In the genomic region with DNA sequence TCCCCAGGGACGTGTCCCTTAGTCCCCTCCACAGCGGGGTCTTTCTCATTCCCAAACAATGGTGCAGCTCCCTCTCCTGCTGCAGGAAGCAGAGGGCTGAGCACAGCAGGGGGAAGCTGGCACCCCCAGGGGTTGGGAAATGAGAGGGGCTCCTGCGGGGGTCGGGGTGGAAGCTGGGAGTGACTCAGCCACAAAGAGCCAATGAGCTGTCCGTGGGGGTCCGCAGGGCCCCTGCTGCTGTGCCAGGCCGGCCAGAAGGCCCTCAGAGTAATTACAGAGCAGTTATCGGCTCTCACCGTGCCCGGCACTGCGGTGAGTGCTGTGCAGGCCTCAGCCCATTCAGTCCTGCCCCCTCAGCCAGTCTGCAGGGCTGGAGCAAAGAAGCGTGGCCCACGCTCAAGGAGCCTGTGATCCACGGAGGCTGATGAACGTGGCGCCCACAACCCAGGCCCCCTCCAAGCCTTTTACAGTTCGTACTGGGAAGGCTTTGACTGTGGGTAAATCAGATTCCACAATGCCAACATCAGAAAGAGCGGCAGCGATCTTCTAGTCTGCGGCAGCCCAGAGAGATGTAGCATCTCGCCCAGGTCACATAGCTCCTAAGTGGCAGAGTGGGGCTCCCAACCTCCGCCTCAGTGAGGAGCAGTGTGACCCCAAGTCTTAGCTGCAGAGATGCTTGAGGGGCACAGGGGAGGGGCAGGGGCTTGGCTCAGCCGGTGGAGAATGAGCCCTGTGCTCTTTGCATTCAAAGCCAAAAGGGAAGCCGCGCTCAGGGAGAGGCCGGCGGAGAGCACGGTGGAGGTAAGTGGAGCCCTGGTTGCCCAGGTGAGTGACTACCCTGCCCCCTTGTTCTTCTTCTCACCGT, we compare ENCODE assay signal across 23 cellular contexts. TPM values are rescaled to one million over a fixed set of nuclear protein-coding genes. Genes with fewer than 3 reads are reported as not detected.
"Had no signal": no experiment of that assay in that cellular context is flagged by ENCODE, and none has a peak within 500 bp of the region (broad histone marks: within the 10 kb centered on the region; RNA-seq: fewer than 3 reads in every experiment).

No MANE protein-coding gene starts in this region.

- H3K4me1 ChIP-seq: breast epithelium, gastroesophageal sphincter, upper lobe of left lung had no signal

- H3K36me3 Mint-ChIP-seq: activated naive CD8-positive, alpha-beta T cell treated with anti-CD3 and anti-CD28 coated beads for 36 hours had no signal

- H3K36me3 ChIP-seq: breast epithelium, esophagus squamous epithelium, gastroesophageal sphincter, spleen, upper lobe of left lung, WERI-Rb-1 had no signal

- H3K9me3 Mint-ChIP-seq: activated naive CD8-positive, alpha-beta T cell treated with anti-CD3 and anti-CD28 coated beads for 36 hours; activated T-cell treated with anti-CD3 and anti-CD28 coated beads, Interleukin-2, amount 50 U/mL, for 4 hours; central memory CD8-positive, alpha-beta T cell; effector memory CD8-positive, alpha-beta T cell; neural crest cell had no signal

- H3K27ac ChIP-seq: breast epithelium, esophagus squamous epithelium, gastroesophageal sphincter, spleen, upper lobe of left lung, WERI-Rb-1 had no signal

- ATAC-seq: activated T-cell treated with anti-CD3 and anti-CD28 coated beads, Interleukin-2, amount 50 U/mL, for 4 hours; effector memory CD8-positive, alpha-beta T cell; gastroesophageal sphincter; heart left ventricle; mucosa of descending colon had no signal

- DNase-seq: activated CD4-positive, alpha-beta T cell treated with anti-CD3 and anti-CD28 coated beads, Interleukin-2, amount 50 U/mL, for 48 hours; activated CD8-positive, alpha-beta memory T cell treated with anti-CD3 and anti-CD28 coated beads, Interleukin-2, amount 50 U/mL, for 48 hours; activated naive CD4-positive, alpha-beta T cell treated with Interleukin-2 at 50 U/mL for 16 hours; activated naive CD8-positive, alpha-beta T cell treated with anti-CD3 and anti-CD28 coated beads for 36 hours; activated T-cell treated with anti-CD3 and anti-CD28 coated beads, Interleukin-2, amount 50 U/mL, for 4 hours; effector memory CD8-positive, alpha-beta T cell; esophagus squamous epithelium; mucosa of descending colon; retina; spleen; stimulated activated CD4-positive, alpha-beta T cell treated with anti-CD3 and anti-CD28 coated beads, Interleukin-4, amount 100 ng/mL, for 1 hour; stimulated activated naive CD4-positive, alpha-beta T cell; upper lobe of left lung; WERI-Rb-1 had no signal

- H3K27me3 ChIP-seq: heart left ventricle, upper lobe of left lung had no signal

- FAIRE-seq: colon, islet of Langerhans, TTC549 had no signal

- H3K4me3 ChIP-seq: breast epithelium, esophagus squamous epithelium, gastroesophageal sphincter, heart left ventricle, mucosa of descending colon, spleen, upper lobe of left lung had no signal

- H3K27ac Mint-ChIP-seq: activated naive CD8-positive, alpha-beta T cell treated with anti-CD3 and anti-CD28 coated beads for 36 hours; effector memory CD8-positive, alpha-beta T cell had no signal

- H3K4me3 Mint-ChIP-seq: activated naive CD8-positive, alpha-beta T cell treated with anti-CD3 and anti-CD28 coated beads for 36 hours; activated T-cell treated with anti-CD3 and anti-CD28 coated beads, Interleukin-2, amount 50 U/mL, for 4 hours; central memory CD8-positive, alpha-beta T cell; effector memory CD8-positive, alpha-beta T cell; neural crest cell had no signal

- H3K9me3 ChIP-seq: breast epithelium, esophagus squamous epithelium, gastroesophageal sphincter, heart left ventricle, mucosa of descending colon, spleen, upper lobe of left lung had no signal

RNA-seq across cellular contexts. Expression of gene SLC6A12, which starts 43.4 kb away (rescaled TPM):
- total RNA-seq: activated naive CD8-positive, alpha-beta T cell treated with anti-CD3 and anti-CD28 coated beads for 36 hours; osteoblast had no signal
